15 cellular contexts compared by ENCODE assay signal in genomic region chr11:117201516-117201866, GRCh38. TPM values are rescaled to one million over a fixed set of nuclear protein-coding genes. Genes with fewer than 3 reads are reported as not detected.
A peak's percentile ranks its signal among the peaks of the same experiment; 100 is the strongest.
DNase-seq lines count a peak whose midpoint lies in the region; ATAC-seq, FAIRE-seq and TF ChIP-seq lines count a peak whose summit lies in the region.
"Had no signal": no experiment of that assay in that cellular context is flagged by ENCODE, and none has a peak within 500 bp of the region (broad histone marks: within the 10 kb centered on the region; RNA-seq: fewer than 3 reads in every experiment).

No MANE protein-coding gene starts in this region.

- no peak for FAIRE-seq in small intestine (lab: Jason Lieb, UNC)
- FAIRE-seq: endothelial cell of umbilical vein had no signal

- H3K36me3 ChIP-seq in ES-I3 (ENCODE audit: insufficient read depth, low read length) (peaks cover 14% of the 10 kb centered on the region), spleen (peaks cover 0 to 71% (median 29%) of the 10 kb centered on the region in 6 donors), small intestine (ENCODE audit: control insufficient read depth in 2 of 2, insufficient read depth in 2 of 2, low read length in 2 of 2) (peaks cover 2 to 9% of the 10 kb centered on the region in 2 donors)

- 47 to 68% (median 61%) methylated on average over 4 to 9 of the region's 9 CpGs for WGBS in spleen, 5 donors
- WGBS in small intestine, 3 donors = 56 to 74% (median 67%) methylated on average over 9 of the region's 9 CpGs

- TF ChIP-seq POLR2A in spleen (IDR thresholded peaks at IDR 0.05) = no peak

- H3K4me1 ChIP-seq in ES-I3 (ENCODE audit: insufficient read depth, low read length) (peaks cover 26% of the 10 kb centered on the region), spleen (peaks cover 0 to 69% (median 22%) of the 10 kb centered on the region in 6 donors), small intestine (ENCODE audit: control insufficient read depth in 2 of 2, insufficient read depth in 1 of 2, low read depth in 1 of 2, low read length in 1 of 2) (no peaks in the 10 kb centered on the region)

- intact Hi-C loops in spleen (cut with DNase I; ENCODE audit: low total_unique reads) = no loop called here

- H3K27me3 ChIP-seq in spleen (replicated peaks in 1 of 7) = peaks cover 0 to 5% (median 0%) of the 10 kb centered on the region in 7 donors
- no peaks in the 10 kb centered on the region for H3K27me3 ChIP-seq in small intestine (ENCODE audit: control insufficient read depth in 2 of 2, insufficient read depth in 2 of 2, low read length in 2 of 2)

- DNase-seq in cardiac fibroblast (ENCODE audit: low read depth in 2 of 2) = peak in 1 of 2 donors; percentile 22
- no peak for DNase-seq in left lobe of liver (ENCODE audit: low spot score)
- DNase-seq in spleen = no peak
- no peak for DNase-seq in small intestine
- no peak for DNase-seq in OCI-M1 (lab: John Stamatoyannopoulos, UW)
- DNase-seq: activated CD4-positive, alpha-beta T cell treated with anti-CD3 and anti-CD28 coated beads, Interleukin-2, amount 10 ng/mL, durations not matched to agents 24 days and 14 days; activated naive CD4-positive, alpha-beta T cell treated with anti-CD3 and anti-CD28 coated beads for 36 hours; COR-L47; islet precursor cell; NCI-H1417 had no signal

- TF ChIP-seq CTCF in cardiac fibroblast (IDR thresholded peaks at IDR 0.05; ENCODE audit: low read depth, low read length) (no peak), spleen (IDR thresholded peaks at IDR 0.05 in 8 of 11, conservative IDR thresholded peaks at IDR 0.05 in 3 of 11) (no peak)

- ATAC-seq in left lobe of liver = peak; percentile 3
- no peak for ATAC-seq in HG03097 (IDR thresholded peaks at IDR 0.05; ENCODE audit: low FRiP score, unreplicated experiment)
- ATAC-seq in HG02763 (IDR thresholded peaks at IDR 0.05; ENCODE audit: unreplicated experiment) = no peak

- peak overlapping the region; percentile 19; the same call in 1 of the 2 replicates for H3K9ac ChIP-seq in ES-I3 (ENCODE audit: low read depth, low read length)

- H3K9me3 ChIP-seq in ES-I3 (ENCODE audit: control insufficient read depth, insufficient read depth, low read length) = no peaks in the 10 kb centered on the region
- H3K9me3 ChIP-seq in spleen = no peaks in the 10 kb centered on the region
- no peaks in the 10 kb centered on the region for H3K9me3 ChIP-seq in small intestine (ENCODE audit: control insufficient read depth, low read depth)

- H3K27ac ChIP-seq in spleen (peak overlapping the region in 7 of 8 donors; percentile 1 to 81 (median 78)), small intestine (ENCODE audit: low read depth in 1 of 2, low read length in 1 of 2) (peak overlapping the region in 1 of 2 donors; percentile 86)
- H3K27ac ChIP-seq: SK-N-MC had no signal

- H3K4me3 ChIP-seq in cardiac fibroblast (replicated peaks in 1 of 2; ENCODE audit: low read depth in 2 of 2, low read length in 2 of 2) (peak overlapping the region; percentile 64 to 75), spleen (peak overlapping the region in 6 of 8 donors; percentile 4 to 57 (median 40)), small intestine (ENCODE audit: low read depth in 1 of 2, low read length in 2 of 2) (no peak overlapping the region)
- H3K4me3 ChIP-seq: SK-N-MC had no signal

RNA-seq across cellular contexts. Expression of gene TAGLN, which starts 2.3 kb away (rescaled TPM):
- total RNA-seq in left lobe of liver (67.3 TPM), spleen (1,000 to 10,000 TPM in 1 of 7 donors, 100 to 1,000 TPM in 6; 117 to 1,088 (median 328) TPM)
- polyA plus RNA-seq in spleen (100 to 1,000 TPM; 247 to 807 (median 469) TPM), small intestine (100 to 1,000 TPM in 2 of 3 donors, 10 to 100 TPM in 1; 57.9 to 611 (median 173) TPM)

RNA-seq across cellular contexts. Expression of gene SIDT2, which starts 22.9 kb away (rescaled TPM):
- total RNA-seq in left lobe of liver (56.6 TPM), spleen (10 to 100 TPM; 40.3 to 83.8 (median 58.3) TPM)
- polyA plus RNA-seq in spleen (10 to 100 TPM; 21.3 to 36.0 (median 24.0) TPM), small intestine (10 to 100 TPM; 27.6 to 62.6 (median 48.9) TPM)

RNA-seq across cellular contexts. Expression of gene PCSK7, which starts 30.4 kb away (rescaled TPM):
- total RNA-seq in left lobe of liver (26.5 TPM), spleen (100 to 1,000 TPM in 5 of 7 donors, 10 to 100 TPM in 2; 92.6 to 152 (median 117) TPM)
- polyA plus RNA-seq in spleen (10 to 100 TPM; 27.3 to 53.4 (median 52.3) TPM), small intestine (10 to 100 TPM; 42.0 to 60.8 (median 42.7) TPM)

RNA-seq across cellular contexts. Expression of gene RNF214, which starts 31.0 kb away (rescaled TPM):
- total RNA-seq in left lobe of liver (10.7 TPM), spleen (10 to 100 TPM; 13.1 to 29.6 (median 20.9) TPM)
- polyA plus RNA-seq in spleen (1 to 10 TPM; 5.6 to 9.9 (median 6.7) TPM), small intestine (10 to 100 TPM in 1 of 3 donors, 1 to 10 TPM in 2; 6.9 to 10.8 (median 7.0) TPM)

RNA-seq across cellular contexts. Expression of gene PAFAH1B2, which starts 57.4 kb away (rescaled TPM):
- total RNA-seq in left lobe of liver (23.5 TPM), spleen (10 to 100 TPM; 58.6 to 80.4 (median 67.2) TPM)
- polyA plus RNA-seq in spleen (10 to 100 TPM; 14.3 to 28.3 (median 16.2) TPM), small intestine (10 to 100 TPM; 23.2 to 25.7 (median 25.7) TPM)

Comparison
In these comparisons a context has a peak if more than half of its experiments do, and no peak if none do; other contexts are left out.
1. H3K4me3 ChIP-seq: peak in cardiac fibroblast (2 of 2) and spleen (6 of 8); none in small intestine (0 of 2).